18 cellular contexts compared by ENCODE assay signal in the genomic region with DNA sequence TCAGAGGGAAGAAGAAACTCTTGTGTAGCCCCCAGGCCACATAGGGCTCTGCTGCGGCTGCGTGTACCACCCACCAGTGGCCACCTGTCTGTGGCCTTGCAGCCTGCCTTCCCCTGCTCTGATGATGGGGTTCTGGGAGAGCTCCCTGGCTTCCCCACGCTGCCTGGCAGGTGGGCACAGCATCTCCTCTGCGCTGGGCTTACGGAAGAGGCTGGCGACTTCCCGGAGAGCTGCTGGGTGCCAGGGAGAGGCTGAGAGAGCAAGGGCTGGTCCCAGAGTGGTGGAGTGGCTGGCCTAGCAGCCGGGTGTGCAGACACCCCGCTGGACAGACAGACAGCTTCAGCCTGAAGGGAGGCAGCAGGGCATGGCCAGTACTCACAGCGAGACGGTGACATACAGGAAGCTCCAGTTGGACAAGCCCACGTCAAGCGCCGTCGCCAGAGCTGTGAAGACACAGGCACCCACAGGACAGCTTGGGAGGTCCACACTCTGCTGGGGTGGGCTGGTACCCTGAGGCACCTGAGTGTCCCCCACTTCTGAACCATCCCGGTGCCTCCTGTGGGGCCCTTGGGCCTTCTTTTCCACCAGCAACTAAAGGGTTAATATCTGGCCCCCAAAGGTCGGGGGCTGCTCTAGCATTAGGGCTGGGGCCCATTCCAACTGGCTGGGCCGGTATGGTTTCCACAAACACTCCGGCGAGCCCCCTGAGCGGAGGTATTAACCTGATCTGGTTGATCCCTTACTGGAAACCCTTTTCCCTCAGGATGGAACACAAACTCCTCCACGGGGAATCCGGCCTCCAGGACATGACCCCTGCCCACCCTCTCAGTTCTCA. TPM values are rescaled to one million over a fixed set of nuclear protein-coding genes. Genes with fewer than 3 reads are reported as not detected.
DNase-seq lines count a peak whose midpoint lies in the region; ATAC-seq, FAIRE-seq and TF ChIP-seq lines count a peak whose summit lies in the region.
"Had no signal": no experiment of that assay in that cellular context is flagged by ENCODE, and none has a peak within 500 bp of the region (broad histone marks: within the 10 kb centered on the region; RNA-seq: fewer than 3 reads in every experiment).

No MANE protein-coding gene starts in this region.

- no peak overlapping the region for H4K91ac ChIP-seq in H1 (replicated peaks; ENCODE audit: insufficient read length, low read length)

- no peak for DNase-seq in Caco-2
- peak; percentile 74 for DNase-seq in RWPE2 (ENCODE audit: low spot score)
- DNase-seq in H1 (ENCODE audit: low read depth in 1 of 2, low spot score in 2 of 2) = no peak
- DNase-seq in stimulated activated effector memory CD8-positive, alpha-beta T cell treated with anti-CD3 and anti-CD28 coated beads, Interleukin-12 subunit alpha, Interleukin-12 subunit beta, amount 100 ng/mL, for 72 hours (ENCODE audit: low spot score in 2 of 2) = no peak
- DNase-seq in NCI-H748 (lab: John Stamatoyannopoulos, UW; ENCODE audit: unreplicated experiment) = no peak
- DNase-seq in HK-2 (ENCODE audit: unreplicated experiment) = no peak
- DNase-seq in vagina (ENCODE audit: extremely low spot score in 2 of 2) = no peak
- DNase-seq: activated CD4-positive, alpha-beta memory T cell treated with anti-CD3 and anti-CD28 coated beads for 36 hours; glutamatergic neuron; islet precursor cell; NCI-H2171; NK-92 treated with Interleukin-12 subunit alpha and Interleukin-12 subunit beta, amount 100 ng/mL, for 24 hours had no signal

- H3K36me3 Mint-ChIP-seq in Caco-2 (ENCODE audit: insufficient read depth, unreplicated experiment) = peaks cover 42% of the 10 kb centered on the region
- peaks cover 45% of the 10 kb centered on the region for H3K36me3 Mint-ChIP-seq in stimulated activated effector memory CD8-positive, alpha-beta T cell treated with anti-CD3 and anti-CD28 coated beads, Interleukin-12 subunit alpha, Interleukin-12 subunit beta, amount 100 ng/mL, for 72 hours

- no peak overlapping the region for H2BK20ac ChIP-seq in H1 (ENCODE audit: low read length)

- H4K5ac ChIP-seq in H1 (ENCODE audit: insufficient read length, low read depth, low read length) = no peak overlapping the region

- intact Hi-C loops in Caco-2 (cut with micrococcal nuclease; ENCODE audit: unreplicated experiment) = loop anchor here (10.0 kb wide), 1 partner anchor 342 kb away; no protein-coding TSS in a partner anchor
- intact Hi-C loops in vagina (cut with DNase I) = no loop called here

- H3K4me3 Mint-ChIP-seq in Caco-2 (ENCODE audit: unreplicated experiment) = peak overlapping the region; percentile 54
- no peak overlapping the region for H3K4me3 Mint-ChIP-seq in stimulated activated effector memory CD8-positive, alpha-beta T cell treated with anti-CD3 and anti-CD28 coated beads, Interleukin-12 subunit alpha, Interleukin-12 subunit beta, amount 100 ng/mL, for 72 hours
- H3K4me3 Mint-ChIP-seq: activated CD4-positive, alpha-beta memory T cell treated with anti-CD3 and anti-CD28 coated beads for 36 hours; type B pancreatic cell had no signal

- H2AFZ ChIP-seq in H1 (ENCODE audit: low read length) = no peak overlapping the region

- no peak overlapping the region for H2BK15ac ChIP-seq in H1 (ENCODE audit: low read length)

- no peak overlapping the region for H3K4me3 ChIP-seq in Caco-2 (ENCODE audit: low read depth, low read length)
- H3K4me3 ChIP-seq in RWPE2 (ENCODE audit: severe bottlenecking) = no peak overlapping the region
- H3K4me3 ChIP-seq in H1 (ENCODE audit: extremely low read depth in 1 of 4, insufficient read depth in 2 of 4, low read depth in 3 of 4, low read length in 4 of 4) = no peak overlapping the region
- no peak overlapping the region for H3K4me3 ChIP-seq in vagina
- H3K4me3 ChIP-seq: cardiac muscle cell, SJCRH30 had no signal

- H3K27me3 ChIP-seq in Caco-2 (replicated peaks; ENCODE audit: control insufficient read depth, insufficient read depth, low read length) (no peaks in the 10 kb centered on the region), RWPE2 (ENCODE audit: insufficient read depth, poor library complexity, severe bottlenecking) (no peaks in the 10 kb centered on the region), H1 (replicated peaks in 1 of 4; ENCODE audit: control insufficient read depth in 3 of 4, extremely low read depth in 1 of 4, insufficient read depth in 3 of 4, low read length in 3 of 4) (no peaks in the 10 kb centered on the region), vagina (no peaks in the 10 kb centered on the region)
- H3K27me3 ChIP-seq: cardiac muscle cell, SJCRH30 had no signal

- peaks cover 6% of the 10 kb centered on the region for H3K36me3 ChIP-seq in Caco-2 (ENCODE audit: control insufficient read depth, insufficient read depth, low read length)
- H3K36me3 ChIP-seq in RWPE2 (ENCODE audit: low read depth) = peaks cover 38% of the 10 kb centered on the region
- H3K36me3 ChIP-seq in H1 (ENCODE audit: control insufficient read depth in 2 of 4, insufficient read depth in 4 of 4, low read length in 3 of 4) = peaks cover 0 to 15% (median 3%) of the 10 kb centered on the region in 4 experiments; a peak in 7 of 8 replicates
- H3K36me3 ChIP-seq in vagina = peaks cover 0 to 13% of the 10 kb centered on the region in 2 donors
- H3K36me3 ChIP-seq: SJCRH30 had no signal

- H3K9ac ChIP-seq in H1 (replicated peaks in 1 of 4; ENCODE audit: extremely low read depth in 1 of 4, low read depth in 3 of 4, low read length in 3 of 4) = no peak overlapping the region

- H3K56ac ChIP-seq in H1 (replicated peaks; ENCODE audit: insufficient read length, low read depth, low read length) = no peak overlapping the region

- no peaks in the 10 kb centered on the region; a peak in 1 of 4 replicates for H3K79me2 ChIP-seq in H1 (ENCODE audit: control insufficient read depth in 1 of 2, insufficient read depth in 2 of 2, low read length in 2 of 2)

- ATAC-seq in RWPE2 (ENCODE audit: low read depth) = no peak
- no peak for ATAC-seq in stimulated activated effector memory CD8-positive, alpha-beta T cell treated with anti-CD3 and anti-CD28 coated beads, Interleukin-12 subunit alpha, Interleukin-12 subunit beta, amount 100 ng/mL, for 72 hours
- no peak for ATAC-seq in GM19395 (IDR thresholded peaks at IDR 0.05; ENCODE audit: unreplicated experiment)

- no peaks in the 10 kb centered on the region for H3K27me3 Mint-ChIP-seq in Caco-2 (ENCODE audit: insufficient read depth, unreplicated experiment)
- H3K27me3 Mint-ChIP-seq: activated CD4-positive, alpha-beta memory T cell treated with anti-CD3 and anti-CD28 coated beads for 36 hours; type B pancreatic cell had no signal

- H2BK120ac ChIP-seq in H1 (replicated peaks; ENCODE audit: low read depth, low read length) = no peak overlapping the region

- H3K18ac ChIP-seq in H1 (ENCODE audit: extremely low read depth, low read length) = no peak overlapping the region

- no peak overlapping the region for H3K23ac ChIP-seq in H1 (ENCODE audit: insufficient read length)

- FAIRE-seq in H1 (lab: Jason Lieb, UNC) = no peak
- FAIRE-seq: G401.6 had no signal

- H3K27ac ChIP-seq in RWPE2 (ENCODE audit: poor library complexity, severe bottlenecking) = no peak overlapping the region
- H3K27ac ChIP-seq in H1 (ENCODE audit: low read depth, low read length) = no peak overlapping the region
- no peak overlapping the region for H3K27ac ChIP-seq in vagina
- H3K27ac ChIP-seq: cardiac muscle cell, SJCRH30 had no signal

- no peak overlapping the region for H3K14ac ChIP-seq in H1 (ENCODE audit: insufficient read length)

- no TSS peak for BruUV-seq in Caco-2 (replicated peaks; lab: Mats Ljungman, UMichigan)

- CTCF ChIA-PET in Caco-2 (lab: Charles Lee) = interaction anchor here (0.9 to 1.2 kb wide), 3 partner anchors 8 to 228 kb away, joined by 3 to 7 read pairs (median 3); no protein-coding TSS in a partner anchor
- CTCF ChIA-PET in H1 (lab: Charles Lee; ENCODE audit: partially characterized antibody) = interaction anchor here (1.3 to 1.8 kb wide), 2 partner anchors 8 to 82 kb away, joined by 5 to 6 read pairs; no protein-coding TSS in a partner anchor

- no peak overlapping the region for H2AK5ac ChIP-seq in H1 (ENCODE audit: low read depth, low read length)

- no peaks in the 10 kb centered on the region for H3K23me2 ChIP-seq in H1 (ENCODE audit: low read depth, low read length)

- H3K9me3 Mint-ChIP-seq in Caco-2 (ENCODE audit: unreplicated experiment) = no peaks in the 10 kb centered on the region
- no peaks in the 10 kb centered on the region for H3K9me3 Mint-ChIP-seq in stimulated activated effector memory CD8-positive, alpha-beta T cell treated with anti-CD3 and anti-CD28 coated beads, Interleukin-12 subunit alpha, Interleukin-12 subunit beta, amount 100 ng/mL, for 72 hours
- H3K9me3 Mint-ChIP-seq: activated CD4-positive, alpha-beta memory T cell treated with anti-CD3 and anti-CD28 coated beads for 36 hours; type B pancreatic cell had no signal

- H3K9me3 ChIP-seq in Caco-2 (no peaks in the 10 kb centered on the region), RWPE2 (ENCODE audit: severe bottlenecking) (no peaks in the 10 kb centered on the region), H1 (ENCODE audit: insufficient read depth in 2 of 2, low read depth in 1 of 2, low read length in 1 of 2) (no peaks in the 10 kb centered on the region), vagina (no peaks in the 10 kb centered on the region)
- H3K9me3 ChIP-seq: SJCRH30 had no signal

- H3K79me1 ChIP-seq in H1 (ENCODE audit: low read depth, low read length) = no peaks in the 10 kb centered on the region; the same call in 1 of the 2 replicates

- no peak overlapping the region for H2BK5ac ChIP-seq in H1 (ENCODE audit: low read depth, low read length)

- H3K4me1 Mint-ChIP-seq in Caco-2 (ENCODE audit: low read depth, unreplicated experiment) = peaks cover 29% of the 10 kb centered on the region
- H3K4me1 Mint-ChIP-seq in stimulated activated effector memory CD8-positive, alpha-beta T cell treated with anti-CD3 and anti-CD28 coated beads, Interleukin-12 subunit alpha, Interleukin-12 subunit beta, amount 100 ng/mL, for 72 hours = peaks cover 61% of the 10 kb centered on the region

- no peak overlapping the region for H2BK12ac ChIP-seq in H1 (ENCODE audit: low read depth, low read length)

- no peak overlapping the region for H3K4me2 ChIP-seq in H1 (ENCODE audit: insufficient read depth in 1 of 2, low read depth in 2 of 2, low read length in 2 of 2)

- TF ChIP-seq EP300 in H1 (IDR thresholded peaks at IDR 0.05; ENCODE audit: borderline replicate concordance in 1 of 2, low read depth in 2 of 2, low read length in 2 of 2) = no peak

- H4K20me1 ChIP-seq in H1 (replicated peaks in 1 of 2; ENCODE audit: control insufficient read depth in 1 of 2, insufficient read depth in 2 of 2, low read length in 2 of 2) = peaks cover 7 to 16% of the 10 kb centered on the region in 2 experiments

- TF ChIP-seq CTCF in Caco-2 (IDR thresholded peaks at IDR 0.05; ENCODE audit: insufficient read depth in 1 of 2, low read depth in 1 of 2, low read length in 1 of 2, severe bottlenecking in 1 of 2, unreplicated experiment in 1 of 2) = no peak
- TF ChIP-seq CTCF in RWPE2 (IDR thresholded peaks at IDR 0.05; ENCODE audit: poor library complexity, severe bottlenecking) = no peak
- TF ChIP-seq CTCF in H1 (IDR thresholded peaks at IDR 0.05; ENCODE audit: control extremely low read depth in 1 of 3, insufficient read depth in 1 of 3, low read depth in 1 of 3, low read length in 3 of 3) = no peak
- no peak for TF ChIP-seq CTCF in vagina (IDR thresholded peaks at IDR 0.05)

- TF ChIP-seq RAD21 in H1 (IDR thresholded peaks at IDR 0.05 in 1 of 2, conservative IDR thresholded peaks at IDR 0.05 in 1 of 2; ENCODE audit: low read depth in 2 of 2, low read length in 2 of 2) = no peak

- H4K8ac ChIP-seq in H1 (ENCODE audit: extremely low read depth, insufficient read depth, low read length) = peak overlapping the region; percentile 59; the same call in 1 of the 2 replicates

- H3K4me1 ChIP-seq in Caco-2 (peaks cover 42% of the 10 kb centered on the region), RWPE2 (ENCODE audit: insufficient read depth, poor library complexity, severe bottlenecking) (no peaks in the 10 kb centered on the region), H1 (replicated peaks in 1 of 4; ENCODE audit: control insufficient read depth in 3 of 4, insufficient read depth in 4 of 4, low read length in 3 of 4) (peaks cover 0 to 3% (median 1%) of the 10 kb centered on the region in 4 experiments; a peak in 4 of 7 replicates), vagina (peaks cover 49% of the 10 kb centered on the region)

- no peak overlapping the region for H3K4ac ChIP-seq in H1 (replicated peaks; ENCODE audit: insufficient read length, low read depth, low read length)

- 90% methylated on average over 20 of the region's 23 CpGs; no CpG with 5 or more reads in 1 of the 2 experiments for WGBS in H1 (ENCODE audit: extremely low coverage in 1 of 2, insufficient coverage in 1 of 2, insufficient read length in 1 of 2, insufficient replicate concordance in 2 of 2, low coverage in 1 of 2, low lambda C conversion rate in 2 of 2, missing lambda C conversion rate in 1 of 2), 2 experiments

- POLR2A ChIA-PET in Caco-2 (lab: Charles Lee) (interaction anchor here (2.6 kb wide), 1 partner anchor 8 kb away, joined by 28 read pairs; no protein-coding TSS in a partner anchor), H1 (lab: Charles Lee; ENCODE audit: partially characterized antibody) (interaction anchor here (0.7 to 0.9 kb wide), 2 partner anchors 7 to 10 kb away, joined by 3 to 6 read pairs; no protein-coding TSS in a partner anchor)

- H3K27ac Mint-ChIP-seq in Caco-2 (ENCODE audit: unreplicated experiment) = peak overlapping the region; percentile 86
- H3K27ac Mint-ChIP-seq in stimulated activated effector memory CD8-positive, alpha-beta T cell treated with anti-CD3 and anti-CD28 coated beads, Interleukin-12 subunit alpha, Interleukin-12 subunit beta, amount 100 ng/mL, for 72 hours = peak overlapping the region; percentile 92
- H3K27ac Mint-ChIP-seq: type B pancreatic cell had no signal

- no peak for TF ChIP-seq POLR2A in H1 (IDR thresholded peaks at IDR 0.05; ENCODE audit: control extremely low read depth in 1 of 2, low read depth in 2 of 2, low read length in 2 of 2)
- TF ChIP-seq POLR2A in vagina (IDR thresholded peaks at IDR 0.05) = no peak

RNA-seq across cellular contexts. Expression of a gene that starts 48.1 kb away (rescaled TPM):
- 0.11 TPM in 1 of 2 replicates, not detected in the other for total RNA-seq in Caco-2 (2022)
- 0.39 and 0.46 TPM in 2 replicates for total RNA-seq in H1 (2021; fragmentation: NEBNext Ultra II Directional; extraction: Animal tissue kit (Norgen Biotek cat#: 25700))
- polyA plus RNA-seq in H1 (2011; rRNA removed) = 0.31 and 0.35 TPM in 2 replicates
- 0.21 TPM for polyA plus RNA-seq in H1 (2011; cell fraction: cytosol; rRNA removed)
- 0.48 TPM for polyA plus RNA-seq in H1 (2011; cell fraction: nucleus; rRNA removed)
- 0.16 to 0.66 TPM (median 0.48 TPM) in 3 of 4 replicates, not detected in the other for polyA plus RNA-seq in H1 (2012, experiment 1 of 2)
- 0.14 TPM for polyA plus RNA-seq in H1 (2012, experiment 2 of 2)
- 0.12 TPM for polyA plus RNA-seq in H1 (2013, experiment 1 of 2)
- polyA plus RNA-seq in H1 (2013, experiment 2 of 2) = 0.15 TPM
- polyA minus RNA-seq in H1 (2011; rRNA and poly(A)+ RNA removed) = 0.16 and 0.34 TPM in 2 replicates
- polyA minus RNA-seq in H1 (2011; cell fraction: cytosol; rRNA and poly(A)+ RNA removed) = not detected
- 0.70 TPM for polyA minus RNA-seq in H1 (2011; cell fraction: nucleus; rRNA and poly(A)+ RNA removed)
- 1.7 TPM for total RNA-seq in vagina
- total RNA-seq: activated CD4-positive, alpha-beta memory T cell treated with anti-CD3 and anti-CD28 coated beads for 36 hours; cardiac muscle cell; mononuclear cell had no signal
- polyA plus RNA-seq: cardiac muscle cell had no signal

RNA-seq across cellular contexts. Expression of a gene that starts 50.0 kb away (rescaled TPM):
- total RNA-seq in Caco-2 (2022) (75.0 and 82.4 TPM in 2 replicates), vagina (73.9 TPM)
- total RNA-seq in H1 (2021; fragmentation: NEBNext Ultra II Directional; extraction: Animal tissue kit (Norgen Biotek cat#: 25700)) = 31.1 and 39.7 TPM in 2 replicates
- 34.3 and 35.6 TPM in 2 replicates for polyA plus RNA-seq in H1 (2011; rRNA removed)
- polyA plus RNA-seq in H1 (2011; cell fraction: cytosol; rRNA removed) = 31.1 TPM
- 70.5 TPM for polyA plus RNA-seq in H1 (2011; cell fraction: nucleus; rRNA removed)
- 24.7 to 27.5 TPM (median 25.8 TPM) in 4 replicates for polyA plus RNA-seq in H1 (2012, experiment 1 of 2)
- 12.8 TPM for polyA plus RNA-seq in H1 (2012, experiment 2 of 2)
- 16.7 TPM for polyA plus RNA-seq in H1 (2013, experiment 1 of 2)
- 15.7 TPM for polyA plus RNA-seq in H1 (2013, experiment 2 of 2)
- polyA minus RNA-seq in H1 (2011; rRNA and poly(A)+ RNA removed) = 62.0 and 68.2 TPM in 2 replicates
- 22.8 TPM for polyA minus RNA-seq in H1 (2011; cell fraction: cytosol; rRNA and poly(A)+ RNA removed)
- polyA minus RNA-seq in H1 (2011; cell fraction: nucleus; rRNA and poly(A)+ RNA removed) = 38.0 TPM
